17 cellular contexts compared by ENCODE assay signal in the genomic region with DNA sequence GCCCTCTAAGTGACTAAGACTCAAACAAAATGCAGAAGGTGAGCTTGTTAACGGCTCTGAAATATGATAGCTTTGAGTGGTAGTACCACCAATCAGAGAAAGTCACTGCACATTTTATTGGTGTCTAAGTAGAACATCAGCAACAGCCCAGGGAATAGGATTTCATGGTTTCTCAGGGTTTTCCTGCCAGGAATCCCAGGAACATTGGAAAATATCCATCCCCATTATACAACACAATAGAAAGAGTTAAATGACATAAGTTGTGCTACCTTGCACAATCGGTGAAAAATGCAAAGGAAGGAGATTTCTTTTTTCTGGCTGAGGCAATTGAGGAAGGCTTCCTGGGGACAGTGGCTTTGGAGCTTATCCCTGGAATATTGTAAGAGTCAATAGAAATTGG.
"Had no signal": no experiment of that assay in that cellular context is flagged by ENCODE, and none has a peak within 500 bp of the region (broad histone marks: within the 10 kb centered on the region; RNA-seq: fewer than 3 reads in every experiment).

No MANE protein-coding gene starts in this region.

- H3K4me3 ChIP-seq: coronary artery, right lobe of liver, thyroid gland had no signal

- H3K36me3 ChIP-seq: brain microvascular endothelial cell, right lobe of liver, thyroid gland had no signal

- H3K36me3 Mint-ChIP-seq: activated CD8-positive, alpha-beta memory T cell treated with anti-CD3 and anti-CD28 coated beads, Interleukin-2, amount 10 ng/mL, durations not matched to agents 7 days and 5 days; activated naive CD8-positive, alpha-beta T cell treated with anti-CD3 and anti-CD28 coated beads, Interleukin-2, amount 10 ng/mL, durations not matched to agents 7 days and 5 days; natural killer cell; stimulated activated effector memory CD8-positive, alpha-beta T cell treated with anti-CD3 and anti-CD28 coated beads, Interleukin-12 subunit alpha, Interleukin-12 subunit beta, amount 100 ng/mL, for 72 hours; WTC11 had no signal

- ATAC-seq: activated CD8-positive, alpha-beta memory T cell treated with anti-CD3 and anti-CD28 coated beads, Interleukin-2, amount 10 ng/mL, durations not matched to agents 7 days and 5 days; esophagus mucosa; natural killer cell; stimulated activated effector memory CD8-positive, alpha-beta T cell treated with anti-CD3 and anti-CD28 coated beads, Interleukin-12 subunit alpha, Interleukin-12 subunit beta, amount 100 ng/mL, for 72 hours had no signal

- H3K27ac Mint-ChIP-seq: activated CD4-positive, alpha-beta memory T cell treated with anti-CD3 and anti-CD28 coated beads, Interleukin-2, amount 10 ng/mL, durations not matched to agents 7 days and 5 days; activated CD8-positive, alpha-beta memory T cell treated with anti-CD3 and anti-CD28 coated beads, Interleukin-2, amount 10 ng/mL, durations not matched to agents 7 days and 5 days; activated naive CD8-positive, alpha-beta T cell treated with anti-CD3 and anti-CD28 coated beads, Interleukin-2, amount 10 ng/mL, durations not matched to agents 7 days and 5 days; activated T-helper 2 cell treated with anti-CD3 and anti-CD28 coated beads, Interferon-gamma antibody, Interleukin-2, Interleukin-4, amounts not matched to agents 10 μg/mL and 5 μg/mL and 100 μg/mL, durations not matched to agents 14 hours and 24 hours and 36 hours; natural killer cell; stimulated activated effector memory CD8-positive, alpha-beta T cell treated with anti-CD3 and anti-CD28 coated beads, Interleukin-12 subunit alpha, Interleukin-12 subunit beta, amount 100 ng/mL, for 72 hours; WTC11 had no signal

- H3K27me3 Mint-ChIP-seq: activated CD4-positive, alpha-beta memory T cell treated with anti-CD3 and anti-CD28 coated beads, Interleukin-2, amount 10 ng/mL, durations not matched to agents 7 days and 5 days; activated CD8-positive, alpha-beta memory T cell treated with anti-CD3 and anti-CD28 coated beads, Interleukin-2, amount 10 ng/mL, durations not matched to agents 7 days and 5 days had no signal

- H3K9me3 Mint-ChIP-seq: activated CD4-positive, alpha-beta memory T cell treated with anti-CD3 and anti-CD28 coated beads, Interleukin-2, amount 10 ng/mL, durations not matched to agents 7 days and 5 days; activated naive CD8-positive, alpha-beta T cell treated with anti-CD3 and anti-CD28 coated beads, Interleukin-2, amount 10 ng/mL, durations not matched to agents 7 days and 5 days; activated T-helper 2 cell treated with anti-CD3 and anti-CD28 coated beads, Interferon-gamma antibody, Interleukin-2, Interleukin-4, amounts not matched to agents 10 μg/mL and 5 μg/mL and 100 μg/mL, durations not matched to agents 14 hours and 24 hours and 36 hours had no signal

- H3K9me3 ChIP-seq: right lobe of liver, thyroid gland had no signal

- H2AFZ ChIP-seq: parathyroid adenoma had no signal

- H3K4me3 Mint-ChIP-seq: activated CD4-positive, alpha-beta memory T cell treated with anti-CD3 and anti-CD28 coated beads, Interleukin-2, amount 10 ng/mL, durations not matched to agents 7 days and 5 days; activated CD8-positive, alpha-beta memory T cell treated with anti-CD3 and anti-CD28 coated beads, Interleukin-2, amount 10 ng/mL, durations not matched to agents 7 days and 5 days; activated naive CD8-positive, alpha-beta T cell treated with anti-CD3 and anti-CD28 coated beads, Interleukin-2, amount 10 ng/mL, durations not matched to agents 7 days and 5 days; natural killer cell; stimulated activated effector memory CD8-positive, alpha-beta T cell treated with anti-CD3 and anti-CD28 coated beads, Interleukin-12 subunit alpha, Interleukin-12 subunit beta, amount 100 ng/mL, for 72 hours; WTC11 had no signal

- H3K9ac ChIP-seq: parathyroid adenoma had no signal

- H3K4me1 Mint-ChIP-seq: activated CD4-positive, alpha-beta memory T cell treated with anti-CD3 and anti-CD28 coated beads, Interleukin-2, amount 10 ng/mL, durations not matched to agents 7 days and 5 days; activated CD8-positive, alpha-beta memory T cell treated with anti-CD3 and anti-CD28 coated beads, Interleukin-2, amount 10 ng/mL, durations not matched to agents 7 days and 5 days; activated naive CD8-positive, alpha-beta T cell treated with anti-CD3 and anti-CD28 coated beads, Interleukin-2, amount 10 ng/mL, durations not matched to agents 7 days and 5 days; natural killer cell; stimulated activated effector memory CD8-positive, alpha-beta T cell treated with anti-CD3 and anti-CD28 coated beads, Interleukin-12 subunit alpha, Interleukin-12 subunit beta, amount 100 ng/mL, for 72 hours had no signal

- H3K27ac ChIP-seq: brain microvascular endothelial cell, coronary artery, parathyroid adenoma, thyroid gland had no signal

- H3K79me2 ChIP-seq: parathyroid adenoma had no signal

- DNase-seq: activated CD4-positive, alpha-beta memory T cell treated with anti-CD3 and anti-CD28 coated beads, Interleukin-2, amount 10 ng/mL, durations not matched to agents 7 days and 5 days; activated CD4-positive, alpha-beta T cell treated with anti-CD3 and anti-CD28 coated beads for 4 hours; activated CD8-positive, alpha-beta memory T cell treated with anti-CD3 and anti-CD28 coated beads, Interleukin-2, amount 10 ng/mL, durations not matched to agents 7 days and 5 days; activated naive CD4-positive, alpha-beta T cell treated with Interleukin-2 at 50 U/mL for 16 hours; activated naive CD8-positive, alpha-beta T cell treated with anti-CD3 and anti-CD28 coated beads, Interleukin-2, amount 10 ng/mL, durations not matched to agents 7 days and 5 days; brain microvascular endothelial cell; effector CD4-positive, alpha-beta T cell; natural killer cell; right lobe of liver; stimulated activated CD4-positive, alpha-beta T cell treated with anti-CD3 and anti-CD28 coated beads, Interleukin-4, amount 100 ng/mL, for 24 hours had no signal

- H3K4me1 ChIP-seq: parathyroid adenoma, right lobe of liver, thyroid gland had no signal

- H3K27me3 ChIP-seq: brain microvascular endothelial cell, right lobe of liver, thyroid gland had no signal
